ENCODE assay signal across 17 cellular contexts in genomic region chr13:38173403-38173802, GRCh38.
DNase-seq lines count a peak whose midpoint lies in the region; ATAC-seq, FAIRE-seq and TF ChIP-seq lines count a peak whose summit lies in the region.
"Had no signal": no experiment of that assay in that cellular context is flagged by ENCODE, and none has a peak within 500 bp of the region (broad histone marks: within the 10 kb centered on the region; RNA-seq: fewer than 3 reads in every experiment).

No MANE protein-coding gene starts in this region.

- peaks cover 4% of the 10 kb centered on the region for H3K9me3 Mint-ChIP-seq in activated CD8-positive, alpha-beta T cell treated with anti-CD3 and anti-CD28 coated beads, Interleukin-2, amount 10 ng/mL, durations not matched to agents 7 days and 5 days (ENCODE audit: insufficient read depth)
- H3K9me3 Mint-ChIP-seq: CD8-positive, alpha-beta T cell; IgD-negative memory B cell had no signal

- no peak overlapping the region for H2BK15ac ChIP-seq in H1 (ENCODE audit: low read length)

- TF ChIP-seq EP300 in H1 (IDR thresholded peaks at IDR 0.05; ENCODE audit: borderline replicate concordance in 1 of 2, low read depth in 2 of 2, low read length in 2 of 2), result no peak

- TF ChIP-seq CTCF in H1 (IDR thresholded peaks at IDR 0.05; ENCODE audit: control extremely low read depth in 1 of 3, insufficient read depth in 1 of 3, low read depth in 1 of 3, low read length in 3 of 3), result peak in 1 of 3 experiments; percentile 31; a peak in 1 of 4 replicates

- TF ChIP-seq RAD21 in H1 (IDR thresholded peaks at IDR 0.05 in 1 of 2, conservative IDR thresholded peaks at IDR 0.05 in 1 of 2; ENCODE audit: low read depth in 2 of 2, low read length in 2 of 2), result peak in 1 of 2 experiments; percentile 5; a peak in 1 of 4 replicates

- H3K4me1 ChIP-seq in H1 (replicated peaks in 1 of 4; ENCODE audit: control insufficient read depth in 3 of 4, insufficient read depth in 4 of 4, low read length in 3 of 4), result no peaks in the 10 kb centered on the region
- H3K4me1 ChIP-seq: A549, BE2C had no signal

- H3K18ac ChIP-seq in H1 (ENCODE audit: extremely low read depth, low read length), result no peak overlapping the region

- no peak overlapping the region for H3K23ac ChIP-seq in H1 (ENCODE audit: insufficient read length)

- H2BK120ac ChIP-seq in H1 (replicated peaks; ENCODE audit: low read depth, low read length), result no peak overlapping the region

- no peaks in the 10 kb centered on the region for H3K79me2 ChIP-seq in H1 (ENCODE audit: control insufficient read depth in 1 of 2, insufficient read depth in 2 of 2, low read length in 2 of 2)

- H3K9me3 ChIP-seq in H1 (ENCODE audit: insufficient read depth in 2 of 2, low read depth in 1 of 2, low read length in 1 of 2), result no peaks in the 10 kb centered on the region
- H3K9me3 ChIP-seq: A549, BE2C had no signal

- TF ChIP-seq POLR2A in H1 (IDR thresholded peaks at IDR 0.05; ENCODE audit: control extremely low read depth in 1 of 2, low read depth in 2 of 2, low read length in 2 of 2), result no peak

- 89% methylated on average over 1 of the region's 1 CpG; no CpG with 5 or more reads in 1 of the 2 experiments for WGBS in H1 (ENCODE audit: extremely low coverage in 1 of 2, insufficient coverage in 1 of 2, insufficient read length in 1 of 2, insufficient replicate concordance in 2 of 2, low coverage in 1 of 2, low lambda C conversion rate in 2 of 2, missing lambda C conversion rate in 1 of 2), 2 experiments

- no peak overlapping the region for H3K4me2 ChIP-seq in H1 (ENCODE audit: insufficient read depth in 1 of 2, low read depth in 2 of 2, low read length in 2 of 2)
- H3K4me2 ChIP-seq: A549 had no signal

- no peak overlapping the region for H2BK5ac ChIP-seq in H1 (ENCODE audit: low read depth, low read length)

- H3K4me3 Mint-ChIP-seq in activated CD8-positive, alpha-beta T cell treated with anti-CD3 and anti-CD28 coated beads, Interleukin-2, amount 10 ng/mL, durations not matched to agents 7 days and 5 days, result no peak overlapping the region
- H3K4me3 Mint-ChIP-seq: CD14-positive monocyte; CD8-positive, alpha-beta T cell; IgD-negative memory B cell had no signal

- H3K23me2 ChIP-seq in H1 (ENCODE audit: low read depth, low read length), result no peaks in the 10 kb centered on the region

- no peak overlapping the region for H3K56ac ChIP-seq in H1 (replicated peaks; ENCODE audit: insufficient read length, low read depth, low read length)

- no peaks in the 10 kb centered on the region for H3K79me1 ChIP-seq in H1 (ENCODE audit: low read depth, low read length)

- H3K27ac ChIP-seq in H1 (ENCODE audit: low read depth, low read length), result no peak overlapping the region
- H3K27ac ChIP-seq: A549 had no signal

- H3K36me3 Mint-ChIP-seq in activated CD8-positive, alpha-beta T cell treated with anti-CD3 and anti-CD28 coated beads, Interleukin-2, amount 10 ng/mL, durations not matched to agents 7 days and 5 days (ENCODE audit: low read depth), result no peaks in the 10 kb centered on the region
- H3K36me3 Mint-ChIP-seq: CD14-positive monocyte; CD8-positive, alpha-beta T cell; IgD-negative memory B cell had no signal

- no peaks in the 10 kb centered on the region for H3K27me3 ChIP-seq in H1 (replicated peaks in 1 of 4; ENCODE audit: control insufficient read depth in 3 of 4, extremely low read depth in 1 of 4, insufficient read depth in 3 of 4, low read length in 3 of 4)
- H3K27me3 ChIP-seq: BE2C had no signal

- no peaks in the 10 kb centered on the region for H3K27me3 Mint-ChIP-seq in activated CD8-positive, alpha-beta T cell treated with anti-CD3 and anti-CD28 coated beads, Interleukin-2, amount 10 ng/mL, durations not matched to agents 7 days and 5 days (ENCODE audit: low read depth)

- no peak overlapping the region for H4K91ac ChIP-seq in H1 (replicated peaks; ENCODE audit: insufficient read length, low read length)

- no peak overlapping the region for H2AK5ac ChIP-seq in H1 (ENCODE audit: low read depth, low read length)

- DNase-seq in HT-29 (ENCODE audit: low spot score) (peak; percentile 16), H1 (ENCODE audit: low read depth in 1 of 2, low spot score in 2 of 2) (no peak), iPS-NIHi7 (ENCODE audit: extremely low spot score) (peak; percentile 15), NCI-H1092 (lab: John Stamatoyannopoulos, UW) (no peak), NCI-H446 (lab: John Stamatoyannopoulos, UW) (no peak)
- DNase-seq in activated CD8-positive, alpha-beta T cell treated with anti-CD3 and anti-CD28 coated beads, Interleukin-2, amount 10 ng/mL, durations not matched to agents 7 days and 5 days, result no peak
- DNase-seq: BE2C; CD8-positive, alpha-beta T cell; COR-L47; DND-41; GDM1 had no signal

- POLR2A ChIA-PET in H1 (lab: Charles Lee; ENCODE audit: partially characterized antibody), result no interaction called here
- POLR2A ChIA-PET in activated CD8-positive, alpha-beta T cell treated with anti-CD3 and anti-CD28 coated beads, Interleukin-2, amount 10 ng/mL, durations not matched to agents 7 days and 5 days (lab: Charles Lee), result no interaction called here

- H3K14ac ChIP-seq in H1 (ENCODE audit: insufficient read length), result no peak overlapping the region

- CTCF ChIA-PET in H1 (lab: Charles Lee; ENCODE audit: partially characterized antibody), result interaction anchor here (1.0 to 1.4 kb wide), 2 partner anchors 11 to 48 kb away, joined by 4 read pairs; no protein-coding TSS in a partner anchor
- CTCF ChIA-PET in activated CD8-positive, alpha-beta T cell treated with anti-CD3 and anti-CD28 coated beads, Interleukin-2, amount 10 ng/mL, durations not matched to agents 7 days and 5 days (lab: Charles Lee), result no interaction called here

- no peak overlapping the region for H4K8ac ChIP-seq in H1 (ENCODE audit: extremely low read depth, insufficient read depth, low read length)

- H3K4me3 ChIP-seq in H1 (ENCODE audit: extremely low read depth in 1 of 4, insufficient read depth in 2 of 4, low read depth in 3 of 4, low read length in 4 of 4), result no peak overlapping the region
- H3K4me3 ChIP-seq: A549 had no signal

- H4K20me1 ChIP-seq in H1 (replicated peaks in 1 of 2; ENCODE audit: control insufficient read depth in 1 of 2, insufficient read depth in 2 of 2, low read length in 2 of 2), result no peaks in the 10 kb centered on the region

- peak overlapping the region; percentile 70 for H2AFZ ChIP-seq in H1 (ENCODE audit: low read length)

- no peaks in the 10 kb centered on the region for H3K4me1 Mint-ChIP-seq in activated CD8-positive, alpha-beta T cell treated with anti-CD3 and anti-CD28 coated beads, Interleukin-2, amount 10 ng/mL, durations not matched to agents 7 days and 5 days (ENCODE audit: low read depth)

- H3K36me3 ChIP-seq in H1 (ENCODE audit: control insufficient read depth in 2 of 4, insufficient read depth in 4 of 4, low read length in 3 of 4), result no peaks in the 10 kb centered on the region; a peak in 1 of 8 replicates
- H3K36me3 ChIP-seq: BE2C had no signal

- H3K9ac ChIP-seq in H1 (replicated peaks in 1 of 4; ENCODE audit: extremely low read depth in 1 of 4, low read depth in 3 of 4, low read length in 3 of 4), result no peak overlapping the region; a peak in 1 of 7 replicates

- H4K5ac ChIP-seq in H1 (ENCODE audit: insufficient read length, low read depth, low read length), result no peak overlapping the region

- peak; percentile 19 for FAIRE-seq in H1 (lab: Jason Lieb, UNC)
- FAIRE-seq: A549, GM12892, GM19239, H54 had no signal

- no peak for ATAC-seq in activated CD8-positive, alpha-beta T cell treated with anti-CD3 and anti-CD28 coated beads, Interleukin-2, amount 10 ng/mL, durations not matched to agents 7 days and 5 days
- ATAC-seq: A549; CD8-positive, alpha-beta T cell had no signal

- H2BK20ac ChIP-seq in H1 (ENCODE audit: low read length), result no peak overlapping the region

- H3K4ac ChIP-seq in H1 (replicated peaks; ENCODE audit: insufficient read length, low read depth, low read length), result no peak overlapping the region

- no peak overlapping the region for H2BK12ac ChIP-seq in H1 (ENCODE audit: low read depth, low read length)

- H3K27ac Mint-ChIP-seq in activated CD8-positive, alpha-beta T cell treated with anti-CD3 and anti-CD28 coated beads, Interleukin-2, amount 10 ng/mL, durations not matched to agents 7 days and 5 days, result no peak overlapping the region
- H3K27ac Mint-ChIP-seq: CD14-positive monocyte; CD8-positive, alpha-beta T cell; IgD-negative memory B cell had no signal

TF ChIP-seq in H1, 55 proteins besides CTCF, POLR2A, EP300 and RAD21:
- TF ChIP-seq RBBP5 (IDR thresholded peaks at IDR 0.05; ENCODE audit: borderline replicate concordance, low read depth, low read length), result no peak
- no peak for TF ChIP-seq CTBP2 (IDR thresholded peaks at IDR 0.05; ENCODE audit: borderline replicate concordance, insufficient read depth, insufficient read length, low read length)
- no peak for TF ChIP-seq KDM5A (IDR thresholded peaks at IDR 0.05; ENCODE audit: low read length)
- no peak for TF ChIP-seq SP2 (IDR thresholded peaks at IDR 0.05; ENCODE audit: low read length)
- no peak for TF ChIP-seq CEBPB (IDR thresholded peaks at IDR 0.05; ENCODE audit: low read depth, low read length)
- TF ChIP-seq TAF1 (IDR thresholded peaks at IDR 0.05; ENCODE audit: low read depth, low read length), result no peak
- TF ChIP-seq RNF2 (IDR thresholded peaks at IDR 0.05; ENCODE audit: borderline replicate concordance, low read depth, low read length, missing control alignments, poor library complexity, severe bottlenecking), result no peak
- no peak for TF ChIP-seq CBX5 (IDR thresholded peaks at IDR 0.05; ENCODE audit: low read depth, low read length)
- TF ChIP-seq TCF12 (IDR thresholded peaks at IDR 0.05; ENCODE audit: low read depth, low read length), result no peak
- no peak for TF ChIP-seq SIX5 (IDR thresholded peaks at IDR 0.05; ENCODE audit: low read depth, low read length)
- no peak for TF ChIP-seq POU5F1 (IDR thresholded peaks at IDR 0.05; ENCODE audit: low read depth, low read length)
TF ChIP-seq in H1: peak in this region for 0.

Comparison
In these comparisons a context has a peak if more than half of its experiments do, and no peak if none do; other contexts are left out.
1. DNase-seq: peak in HT-29 (single experiment) and iPS-NIHi7 (single experiment); none in H1 (0 of 2), NCI-H1092 (single experiment), activated CD8-positive, alpha-beta T cell treated with anti-CD3 and anti-CD28 coated beads, Interleukin-2, amount 10 ng/mL, durations not matched to agents 7 days and 5 days (single experiment) and NCI-H446 (0 of 2).